In the genomic region with DNA sequence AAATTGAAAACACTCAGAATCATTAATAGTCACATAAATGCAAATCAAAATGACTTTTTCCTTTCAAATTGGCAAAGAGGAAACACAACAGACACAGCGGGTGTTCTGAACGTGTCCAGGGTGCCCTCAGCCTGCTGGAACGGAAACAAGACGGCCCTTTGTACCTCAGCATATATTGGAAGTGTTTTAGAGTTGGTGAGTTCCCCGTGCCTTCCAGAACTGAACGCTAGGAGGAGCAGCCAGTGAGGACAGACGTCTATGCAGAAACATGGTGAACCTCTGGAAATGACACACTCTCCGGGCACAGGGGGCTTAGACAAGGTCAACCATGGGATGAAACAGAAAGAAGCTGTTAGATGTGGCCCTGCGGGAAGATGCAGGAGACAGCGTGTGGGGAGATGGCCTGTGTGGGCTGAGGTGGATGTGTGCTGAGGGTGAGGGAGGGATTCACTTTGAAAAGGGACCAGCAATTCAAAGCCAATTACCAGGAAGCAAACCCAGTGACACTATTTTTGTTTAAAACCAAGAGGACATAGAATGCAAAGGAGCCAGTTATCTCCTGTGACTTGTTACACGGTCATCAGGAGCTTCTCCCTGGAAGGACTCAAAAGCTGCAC, we compare ENCODE assay signal across 8 cellular contexts.
DNase-seq lines count a peak whose midpoint lies in the region; FAIRE-seq and TF ChIP-seq lines count a peak whose summit lies in the region.

No MANE protein-coding gene starts in this region.

- no peaks in the 10 kb centered on the region for H3K79me2 ChIP-seq in OCI-LY3 (ENCODE audit: low read length)

- no peak overlapping the region for H3K27ac ChIP-seq in OCI-LY3 (ENCODE audit: low read length)

- H2AFZ ChIP-seq in OCI-LY3 (ENCODE audit: low read depth, low read length) = no peak overlapping the region

- no peaks in the 10 kb centered on the region for H3K4me1 ChIP-seq in OCI-LY3 (ENCODE audit: low read length)

- no peak for FAIRE-seq in H54 (lab: Jason Lieb, UNC)
- no peak for FAIRE-seq in urothelium cell line (lab: Jason Lieb, UNC)

- no peak for TF ChIP-seq POLR2A in H54 (IDR thresholded peaks at IDR 0.05; ENCODE audit: low read depth, low read length)

- DNase-seq in Ammon's horn (ENCODE audit: low spot score) = peak; percentile 85
- peak; percentile 25 for DNase-seq in H54 (ENCODE audit: insufficient read length, low spot score)
- peak; percentile 14 for DNase-seq in activated T-helper 1 cell treated with Interleukin-2 at 50 U/mL for 16 hours (ENCODE audit: low read depth)
- peak; percentile 68 for DNase-seq in fibroblast of pulmonary artery (ENCODE audit: low read depth)
- DNase-seq in nucleus accumbens (lab: John Stamatoyannopoulos, UW) = peak in 32 of 56 donors; percentile 4 to 71 (median 28)
- DNase-seq in urothelium cell line (ENCODE audit: low spot score) = peak; percentile 44
- no peak for DNase-seq in NCI-H187 (lab: John Stamatoyannopoulos, UW)

- H3K36me3 ChIP-seq in OCI-LY3 (replicated peaks; ENCODE audit: low read depth, low read length) = no peaks in the 10 kb centered on the region

- no peaks in the 10 kb centered on the region for H3K9me3 ChIP-seq in OCI-LY3 (ENCODE audit: insufficient read depth, low read length)

- H3K4me3 ChIP-seq in OCI-LY3 (ENCODE audit: low read length) (no peak overlapping the region), fibroblast of pulmonary artery (replicated peaks; ENCODE audit: low read depth, low read length) (no peak overlapping the region)

- no peak overlapping the region for H3K4me2 ChIP-seq in OCI-LY3 (ENCODE audit: low read length)

- TF ChIP-seq CTCF in OCI-LY3 (IDR thresholded peaks at IDR 0.05; ENCODE audit: low read depth, low read length) (peak; percentile 59), fibroblast of pulmonary artery (IDR thresholded peaks at IDR 0.05; ENCODE audit: low read length, missing control alignments) (peak; percentile 94)

- H4K20me1 ChIP-seq in OCI-LY3 (ENCODE audit: insufficient read depth, low read length) = no peaks in the 10 kb centered on the region

- peaks cover 8% of the 10 kb centered on the region; the same call in 1 of the 2 replicates for H3K27me3 ChIP-seq in OCI-LY3 (ENCODE audit: low read depth, low read length)

- no peak overlapping the region for H3K9ac ChIP-seq in OCI-LY3 (ENCODE audit: low read length)

Comparison
In these comparisons a context has a peak if more than half of its experiments do, and no peak if none do; other contexts are left out.
1. DNase-seq: peak in Ammon's horn (single experiment), H54 (single experiment), activated T-helper 1 cell treated with Interleukin-2 at 50 U/mL for 16 hours (single experiment), fibroblast of pulmonary artery (single experiment), nucleus accumbens (32 of 56) and urothelium cell line (single experiment); none in NCI-H187 (0 of 2).